ENCODE assay signal across 8 cellular contexts in the genomic region with DNA sequence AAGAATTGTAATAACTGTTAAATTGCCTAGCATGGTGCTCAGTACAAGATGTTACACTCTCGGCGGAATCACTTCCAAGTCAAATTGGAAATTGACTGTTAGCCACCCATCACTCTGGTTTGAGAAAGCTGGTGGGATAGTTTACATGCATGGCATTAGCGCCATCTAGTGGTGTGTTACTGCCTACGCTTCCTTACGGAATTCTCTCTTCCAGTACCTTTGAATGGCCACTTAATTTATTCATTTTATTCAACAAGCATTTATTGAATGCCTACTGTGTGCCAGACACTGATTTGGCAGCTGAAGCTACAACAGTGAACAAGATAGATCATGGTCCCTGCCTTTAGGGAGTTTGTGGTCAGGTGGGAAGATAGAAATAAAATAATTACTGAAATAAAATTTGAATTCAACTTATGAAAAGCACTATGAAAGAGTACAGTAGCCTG. TPM values are rescaled to one million over a fixed set of nuclear protein-coding genes. Genes with fewer than 3 reads are reported as not detected.
DNase-seq lines count a peak whose midpoint lies in the region; ATAC-seq and TF ChIP-seq lines count a peak whose summit lies in the region.

No MANE protein-coding gene starts in this region.

- ATAC-seq in GM19328 (IDR thresholded peaks at IDR 0.05; ENCODE audit: unreplicated experiment): no peak

- H3K27ac ChIP-seq in vagina: no peak overlapping the region

- no peak for TF ChIP-seq POLR2A in vagina (IDR thresholded peaks at IDR 0.05)

- DNase-seq in NCI-H1092 treated with DMSO at 0.1 percent for 48 hours (lab: John Stamatoyannopoulos, UW): peak; percentile 61
- DNase-seq in SIG-M5 treated with dmso at 0.1 percent for 504 hours (lab: John Stamatoyannopoulos, UW; ENCODE audit: unreplicated experiment): peak; percentile 89
- DNase-seq in activated effector memory CD4-positive, alpha-beta T cell treated with anti-CD3 and anti-CD28 coated beads, Interleukin-2, amount 50 U/mL, for 16 hours: peak; percentile 82
- DNase-seq in globus pallidus (ENCODE audit: low spot score): peak; percentile 79
- peak; percentile 88 for DNase-seq in pons (ENCODE audit: low spot score)
- no peak for DNase-seq in vagina (ENCODE audit: extremely low spot score in 2 of 2)

- H3K4me1 ChIP-seq in vagina: peaks cover 19% of the 10 kb centered on the region

- TF ChIP-seq CTCF in GM12873 (IDR thresholded peaks at IDR 0.05; ENCODE audit: insufficient read depth, low read depth, low read length, missing control alignments) (peak; percentile 91), vagina (IDR thresholded peaks at IDR 0.05) (peak; percentile 73 to 96 (median 91))

- no peaks in the 10 kb centered on the region for H3K27me3 ChIP-seq in vagina

- intact Hi-C loops in vagina (cut with DNase I): no loop called here

- H3K36me3 ChIP-seq in vagina: no peaks in the 10 kb centered on the region

- no peaks in the 10 kb centered on the region for H3K9me3 ChIP-seq in vagina

- no peak overlapping the region for H3K4me3 ChIP-seq in vagina

RNA-seq across cellular contexts. Expression of a gene that starts 33.6 kb away (rescaled TPM):
- 13.0 TPM for total RNA-seq in vagina

RNA-seq across cellular contexts. Expression of a gene that starts 33.7 kb away (rescaled TPM):
- total RNA-seq in vagina: 12.3 TPM

RNA-seq across cellular contexts. Expression of a gene that starts 48.5 kb away (rescaled TPM):
- 26.0 TPM for total RNA-seq in vagina

Comparison
In these comparisons a context has a peak if more than half of its experiments do, and no peak if none do; other contexts are left out.
1. DNase-seq: peak in NCI-H1092 treated with DMSO at 0.1 percent for 48 hours (single experiment), SIG-M5 treated with dmso at 0.1 percent for 504 hours (single experiment), activated effector memory CD4-positive, alpha-beta T cell treated with anti-CD3 and anti-CD28 coated beads, Interleukin-2, amount 50 U/mL, for 16 hours (single experiment), globus pallidus (single experiment) and pons (single experiment); none in vagina (0 of 2).